ENCODE assay signal across 9 cellular contexts in genomic region chr19:31220540-31220939, GRCh38.
DNase-seq lines count a peak whose midpoint lies in the region; ATAC-seq, FAIRE-seq and TF ChIP-seq lines count a peak whose summit lies in the region.
"Had no signal": no experiment of that assay in that cellular context is flagged by ENCODE, and none has a peak within 500 bp of the region (broad histone marks: within the 10 kb centered on the region; RNA-seq: fewer than 3 reads in every experiment).

No MANE protein-coding gene starts in this region.

- H4K20me1 ChIP-seq in OCI-LY7 (ENCODE audit: insufficient read depth, low read length) (no peaks in the 10 kb centered on the region), GM12878 (ENCODE audit: control insufficient read depth, insufficient read depth) (no peaks in the 10 kb centered on the region)

- no peaks in the 10 kb centered on the region for H3K36me3 ChIP-seq in OCI-LY7 (ENCODE audit: insufficient read depth, low read length)
- H3K36me3 ChIP-seq in GM12878 (ENCODE audit: control insufficient read depth in 2 of 2, insufficient read depth in 2 of 2, low read length in 1 of 2), result no peaks in the 10 kb centered on the region

- no peaks in the 10 kb centered on the region for H3K27me3 Mint-ChIP-seq in activated CD4-positive, alpha-beta T cell treated with anti-CD3 and anti-CD28 coated beads for 36 hours

- no peak for TF ChIP-seq RAD21 in GM12878 (IDR thresholded peaks at IDR 0.05; ENCODE audit: insufficient read depth, low read depth, low read length)

- DNase-seq in activated CD4-positive, alpha-beta T cell treated with anti-CD3 and anti-CD28 coated beads for 36 hours, result peak; percentile 51
- no peak for DNase-seq in activated CD4-positive, alpha-beta T cell treated with anti-CD3 and anti-CD28 coated beads for 1 hour
- DNase-seq in OCI-LY7 (ENCODE audit: low spot score), result peak; percentile 67
- no peak for DNase-seq in GM12878 (ENCODE audit: low read depth, low spot score)
- DNase-seq in stimulated activated CD8-positive, alpha-beta memory T cell treated with anti-CD3 and anti-CD28 coated beads, Interleukin-4, amount 100 ng/mL, for 48 hours, result peak; percentile 34
- no peak for DNase-seq in NCI-H2081 (lab: John Stamatoyannopoulos, UW)
- DNase-seq in NCI-H446 (lab: John Stamatoyannopoulos, UW), result no peak
- no peak for DNase-seq in NCI-H2171 (lab: John Stamatoyannopoulos, UW)

- CTCF ChIA-PET in activated CD4-positive, alpha-beta T cell treated with anti-CD3 and anti-CD28 coated beads for 36 hours (lab: Charles Lee), result interaction anchor here (0.6 kb wide), 1 partner anchor 243 kb away, joined by 3 read pairs; no protein-coding TSS in a partner anchor
- CTCF ChIA-PET in OCI-LY7 (lab: Charles Lee; ENCODE audit: unreplicated experiment), result no interaction called here
- CTCF ChIA-PET in GM12878 (lab: Yijun Ruan, JAX), result no interaction called here

- H3K36me3 Mint-ChIP-seq in activated CD4-positive, alpha-beta T cell treated with anti-CD3 and anti-CD28 coated beads for 36 hours (ENCODE audit: low read depth), result no peaks in the 10 kb centered on the region

- no peak overlapping the region for H3K9ac ChIP-seq in GM12878 (ENCODE audit: control insufficient read depth, insufficient read depth, low read length)

- H3K27me3 ChIP-seq in GM12878 (replicated peaks in 1 of 2; ENCODE audit: control insufficient read depth in 2 of 2, insufficient read depth in 2 of 2, low read length in 1 of 2), result no peaks in the 10 kb centered on the region

- H3K79me2 ChIP-seq in OCI-LY7 (ENCODE audit: insufficient read depth, low read depth, low read length), result no peaks in the 10 kb centered on the region
- H3K79me2 ChIP-seq in GM12878 (ENCODE audit: control insufficient read depth, insufficient read depth, low read length), result no peaks in the 10 kb centered on the region

- H3K4me1 Mint-ChIP-seq in activated CD4-positive, alpha-beta T cell treated with anti-CD3 and anti-CD28 coated beads for 36 hours, result peaks cover 14% of the 10 kb centered on the region
- H3K4me1 Mint-ChIP-seq: neural crest cell had no signal

- peak; percentile 96 for ATAC-seq in activated CD4-positive, alpha-beta T cell treated with anti-CD3 and anti-CD28 coated beads for 36 hours
- ATAC-seq in GM12878, result no peak

- no peaks in the 10 kb centered on the region for H3K9me3 ChIP-seq in OCI-LY7 (ENCODE audit: low read length)
- H3K9me3 ChIP-seq in GM12878 (replicated peaks; ENCODE audit: control insufficient read depth, insufficient read depth, low read length), result no peaks in the 10 kb centered on the region

- H3K4me1 ChIP-seq in OCI-LY7 (ENCODE audit: insufficient read depth, low read length, poor library complexity, severe bottlenecking), result no peaks in the 10 kb centered on the region
- no peaks in the 10 kb centered on the region for H3K4me1 ChIP-seq in GM12878 (ENCODE audit: control insufficient read depth, insufficient read depth, low read length)

- in situ Hi-C loops in GM12878 (cut with MboI), result no loop called here

- TF ChIP-seq POLR2A in GM12878 (IDR thresholded peaks at IDR 0.05; ENCODE audit: low read depth, low read length), result no peak

- no peak overlapping the region for H3K4me3 ChIP-seq in OCI-LY7 (ENCODE audit: low read depth, low read length, poor library complexity, severe bottlenecking)
- H3K4me3 ChIP-seq in GM12878, result no peak overlapping the region

- FAIRE-seq in GM12878 (lab: Jason Lieb, UNC), result no peak

- H3K4me2 ChIP-seq in OCI-LY7 (ENCODE audit: low read length) (no peak overlapping the region; the same call in none of the 2 replicates), GM12878 (ENCODE audit: control insufficient read depth, insufficient read depth) (no peak overlapping the region)

- peak overlapping the region; percentile 100 for H2AFZ ChIP-seq in OCI-LY7 (ENCODE audit: low read length)
- H2AFZ ChIP-seq in GM12878 (ENCODE audit: control insufficient read depth, low read depth, low read length), result no peak overlapping the region

- TF ChIP-seq CTCF in OCI-LY7 (conservative IDR thresholded peaks at IDR 0.05; ENCODE audit: low read length), result no peak
- TF ChIP-seq CTCF in GM12878 (IDR thresholded peaks at IDR 0.05 in 2 of 3, conservative IDR thresholded peaks at IDR 0.05 in 1 of 3; ENCODE audit: control insufficient read depth in 2 of 3, extremely low read depth in 1 of 3, insufficient read depth in 1 of 3, low read depth in 3 of 3, low read length in 3 of 3), result no peak

- peak overlapping the region; percentile 45 for H3K27ac Mint-ChIP-seq in activated CD4-positive, alpha-beta T cell treated with anti-CD3 and anti-CD28 coated beads for 36 hours

- BruUV-seq in OCI-LY7 (replicated peaks; lab: Mats Ljungman, UMichigan), result no TSS peak
- BruUV-seq in GM12878 (replicated peaks; lab: Mats Ljungman, UMichigan), result no TSS peak

- SMC1A ChIA-PET in GM12878 (lab: Charles Lee; ENCODE audit: uncharacterized antibody, unreplicated experiment), result no interaction called here

- POLR2A ChIA-PET in activated CD4-positive, alpha-beta T cell treated with anti-CD3 and anti-CD28 coated beads for 36 hours (lab: Charles Lee), result interaction anchor here (0.6 kb wide), 1 partner anchor 86 kb away, joined by 8 read pairs; no protein-coding TSS in a partner anchor
- POLR2A ChIA-PET in OCI-LY7 (lab: Charles Lee) (no interaction called here), GM12878 (lab: Charles Lee) (no interaction called here)

- TF ChIP-seq EP300 in GM12878 (IDR thresholded peaks at IDR 0.05; ENCODE audit: borderline replicate concordance in 1 of 2, control insufficient read depth in 1 of 2, low read depth in 2 of 2, low read length in 2 of 2), result no peak

- no peaks in the 10 kb centered on the region for H3K9me2 ChIP-seq in OCI-LY7 (ENCODE audit: insufficient read depth, low read length)

- RAD21 ChIA-PET in GM12878 (lab: Charles Lee; ENCODE audit: unreplicated experiment), result no interaction called here

- no peak overlapping the region for H3K4me3 Mint-ChIP-seq in activated CD4-positive, alpha-beta T cell treated with anti-CD3 and anti-CD28 coated beads for 36 hours
- H3K4me3 Mint-ChIP-seq: neural crest cell had no signal

- WGBS in GM12878 (ENCODE audit: insufficient coverage, insufficient replicate concordance, low lambda C conversion rate, missing lambda C conversion rate), result 0% methylated on average over 2 of the region's 2 CpGs

- H3K27ac ChIP-seq in OCI-LY7 (ENCODE audit: low read depth, low read length, poor library complexity, severe bottlenecking), result no peak overlapping the region
- no peak overlapping the region for H3K27ac ChIP-seq in GM12878 (ENCODE audit: control insufficient read depth, insufficient read depth)

- intact Hi-C loops in activated CD4-positive, alpha-beta T cell treated with anti-CD3 and anti-CD28 coated beads for 36 hours (cut with DNase I, micrococcal nuclease), result loop anchor here in 1 of 2 experiments (5.0 kb wide), 1 partner anchor 1187 kb away; the partner anchor contains the start of gene DPY19L3
- intact Hi-C loops in OCI-LY7 (cut with micrococcal nuclease; ENCODE audit: unreplicated experiment), result no loop called here
- intact Hi-C loops in GM12878 (cut with micrococcal nuclease; ENCODE audit: unreplicated experiment), result no loop called here

- peaks cover 6% of the 10 kb centered on the region for H3K9me3 Mint-ChIP-seq in activated CD4-positive, alpha-beta T cell treated with anti-CD3 and anti-CD28 coated beads for 36 hours (ENCODE audit: low read depth)

TF ChIP-seq in GM12878, 131 proteins besides CTCF, POLR2A, EP300 and RAD21:
- TF ChIP-seq SIX5 (IDR thresholded peaks at IDR 0.05; ENCODE audit: low read depth, low read length, severe bottlenecking), result peak; percentile 11
- TF ChIP-seq E2F8 (IDR thresholded peaks at IDR 0.05; ENCODE audit: low read depth, partially characterized antibody), result no peak

Comparison
In these comparisons a context has a peak if more than half of its experiments do, and no peak if none do; other contexts are left out.
1. DNase-seq: peak in activated CD4-positive, alpha-beta T cell treated with anti-CD3 and anti-CD28 coated beads for 36 hours (single experiment), OCI-LY7 (single experiment) and stimulated activated CD8-positive, alpha-beta memory T cell treated with anti-CD3 and anti-CD28 coated beads, Interleukin-4, amount 100 ng/mL, for 48 hours (single experiment); none in activated CD4-positive, alpha-beta T cell treated with anti-CD3 and anti-CD28 coated beads for 1 hour (single experiment), GM12878 (single experiment), NCI-H2081 (0 of 2), NCI-H446 (0 of 2) and NCI-H2171 (single experiment).